ENCODE assay signal across 27 cellular contexts in the genomic region with DNA sequence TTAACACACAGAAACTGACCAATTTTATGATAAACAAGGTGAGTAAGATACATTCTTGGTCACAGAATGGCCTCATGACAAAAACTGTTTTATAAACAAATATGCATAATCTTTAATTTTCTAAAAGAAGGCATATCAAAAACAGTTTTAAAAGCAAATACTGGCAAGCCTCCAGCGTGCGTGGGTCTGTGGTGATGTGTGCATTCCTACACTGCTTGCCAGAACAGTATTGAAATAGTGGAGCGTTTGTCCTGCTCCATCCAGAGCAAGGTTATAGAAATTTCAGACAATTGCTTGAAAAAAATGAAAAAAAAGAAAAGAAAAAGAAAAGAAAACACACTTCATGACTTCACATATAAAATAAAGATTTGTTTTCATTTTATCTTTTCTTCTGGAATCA.
"Had no signal": no experiment of that assay in that cellular context is flagged by ENCODE, and none has a peak within 500 bp of the region (broad histone marks: within the 10 kb centered on the region; RNA-seq: fewer than 3 reads in every experiment).

No MANE protein-coding gene starts in this region.

- DNase-seq: activated CD4-positive, alpha-beta T cell treated with anti-CD3 and anti-CD28 coated beads for 48 hours; activated CD4-positive, alpha-beta T cell treated with anti-CD3 and anti-CD28 coated beads, Interleukin-2, amount 50 U/mL, for 48 hours; activated CD8-positive, alpha-beta memory T cell treated with anti-CD3 and anti-CD28 coated beads for 24 hours; activated effector memory CD4-positive, alpha-beta T cell treated with Interleukin-2 at 50 U/mL for 16 hours; activated naive CD4-positive, alpha-beta T cell treated with Interleukin-2 at 50 U/mL for 16 hours; adrenal gland; gastrocnemius medialis; glutamatergic neuron; hippocampal formation; kidney; left colon; mammary epithelial cell; naive B cell; nephron progenitor cell; ovary; right lobe of liver; stimulated activated CD4-positive, alpha-beta T cell treated with anti-CD3 and anti-CD28 coated beads, Interleukin-2, amount 100 ng/mL, for 48 hours; stimulated activated naive CD4-positive, alpha-beta T cell treated with Interleukin-2 at 50 U/mL for 16 hours; T-helper 17 cell; T1000; trophoblast cell; WERI-Rb-1 had no signal

- H3K9me3 ChIP-seq: adrenal gland, body of pancreas, gastrocnemius medialis, neutrophil, ovary, right lobe of liver, thoracic aorta had no signal

- H3K27me3 ChIP-seq: adrenal gland, body of pancreas, gastrocnemius medialis, neutrophil, ovary, right lobe of liver had no signal

- H3K4me3 ChIP-seq: adrenal gland, body of pancreas, gastrocnemius medialis, ovary, right lobe of liver, thoracic aorta had no signal

- H3K4me1 ChIP-seq: adrenal gland, body of pancreas, gastrocnemius medialis, right lobe of liver had no signal

- H3K27ac ChIP-seq: adrenal gland, body of pancreas, gastrocnemius medialis, neutrophil, ovary, right lobe of liver, thoracic aorta, WERI-Rb-1 had no signal

- FAIRE-seq: endothelial cell of umbilical vein, kidney, urothelium cell line had no signal

- H3K36me3 ChIP-seq: adrenal gland, gastrocnemius medialis, neutrophil, ovary, right lobe of liver, thoracic aorta, WERI-Rb-1 had no signal
